In the genomic region with DNA sequence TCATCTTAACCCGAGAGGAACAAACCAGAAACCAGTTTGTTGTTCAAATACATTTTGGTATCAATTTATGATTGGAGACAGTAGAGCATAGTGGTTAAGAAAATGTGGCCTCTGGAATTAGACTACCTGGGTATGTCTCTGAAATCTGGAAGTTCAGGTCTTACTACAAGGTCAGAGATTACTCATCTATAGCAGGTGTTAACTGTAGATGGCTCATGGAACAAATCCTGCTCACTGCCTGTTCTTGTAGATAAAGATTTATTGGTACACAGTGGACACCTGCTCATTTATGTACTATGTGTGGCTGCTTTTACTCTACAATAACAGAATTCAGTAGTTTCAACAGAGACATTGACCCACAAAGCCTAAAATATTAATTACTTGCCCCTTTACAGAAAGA, we compare ENCODE assay signal across 24 cellular contexts.
"Had no signal": no experiment of that assay in that cellular context is flagged by ENCODE, and none has a peak within 500 bp of the region (broad histone marks: within the 10 kb centered on the region; RNA-seq: fewer than 3 reads in every experiment).

No MANE protein-coding gene starts in this region.

- H3K36me3 ChIP-seq: esophagus muscularis mucosa, heart right ventricle, ovary, stomach, thyroid gland, upper lobe of left lung, vagina, WERI-Rb-1 had no signal

- H3K4me1 ChIP-seq: esophagus muscularis mucosa, heart right ventricle, stomach, thyroid gland, upper lobe of left lung, vagina had no signal

- H3K27me3 ChIP-seq: esophagus muscularis mucosa, heart right ventricle, ovary, stomach, thyroid gland, upper lobe of left lung, vagina had no signal

- H3K27ac ChIP-seq: esophagus muscularis mucosa, heart right ventricle, ovary, skin epidermis, stomach, thyroid gland, upper lobe of left lung, vagina, WERI-Rb-1 had no signal

- H3K9me3 ChIP-seq: esophagus muscularis mucosa, heart right ventricle, ovary, stomach, thyroid gland, upper lobe of left lung, vagina had no signal

- DNase-seq: activated CD4-positive, alpha-beta memory T cell treated with anti-CD3 and anti-CD28 coated beads, Interleukin-2, amount 10 ng/mL, durations not matched to agents 7 days and 5 days; activated CD4-positive, alpha-beta T cell treated with anti-CD3 and anti-CD28 coated beads, Interleukin-2, amount 10 ng/mL, durations not matched to agents 24 days and 14 days; activated CD8-positive, alpha-beta memory T cell treated with anti-CD3 and anti-CD28 coated beads, Interleukin-2, amount 50 U/mL, for 48 hours; activated gamma-delta T cell; activated naive CD4-positive, alpha-beta T cell treated with anti-CD3 and anti-CD28 coated beads, Interleukin-2, amount 10 ng/mL, durations not matched to agents 7 days and 5 days; activated T-cell treated with anti-CD3 and anti-CD28 coated beads, Interleukin-2, amount 50 U/mL, for 24 hours; amniotic stem cell; central memory CD4-positive, alpha-beta T cell; foreskin melanocyte; heart right ventricle; left ventricle myocardium superior; mammary epithelial cell; naive thymus-derived CD4-positive, alpha-beta T cell; ovary; retina; stimulated activated naive B cell treated with anti-CD40 and anti-IgM and Interleukin-4, amounts not matched to agents 10 μg/mL and 1 μg/mL and 100 μg/mL, for 72 hours; stomach; T-helper 1 cell; thyroid gland; upper lobe of left lung; WERI-Rb-1 had no signal

- H3K4me3 ChIP-seq: esophagus muscularis mucosa, heart right ventricle, ovary, skin epidermis, stomach, thyroid gland, upper lobe of left lung, vagina had no signal
